In the genomic region with DNA sequence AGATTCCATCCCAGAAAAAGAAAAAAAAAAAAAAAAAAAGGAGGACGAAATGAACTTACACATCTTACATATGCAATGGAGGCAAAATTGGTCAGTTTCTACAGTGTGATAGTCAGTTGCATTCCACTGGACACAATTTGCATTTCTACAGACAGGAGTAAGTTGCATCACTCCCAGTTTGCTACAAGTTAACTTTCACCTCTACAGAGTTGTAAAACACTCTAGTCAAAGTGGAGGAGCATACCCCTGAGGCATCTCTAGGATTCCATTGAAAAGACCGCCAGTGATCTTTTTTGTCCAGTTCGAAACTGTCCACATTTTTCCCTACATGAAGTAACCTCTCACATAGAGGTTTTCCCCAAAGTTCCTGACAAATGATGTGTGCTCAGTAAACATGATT, we compare ENCODE assay signal across 19 cellular contexts.
"Had no signal": no experiment of that assay in that cellular context is flagged by ENCODE, and none has a peak within 500 bp of the region (broad histone marks: within the 10 kb centered on the region; RNA-seq: fewer than 3 reads in every experiment).

No MANE protein-coding gene starts in this region.

- H3K27ac ChIP-seq: colonic mucosa, dorsolateral prefrontal cortex, heart left ventricle, neutrophil, psoas muscle, right lobe of liver, testis, transverse colon had no signal

- H3K4me1 ChIP-seq: colonic mucosa, right lobe of liver had no signal

- DNase-seq: colonic mucosa; dorsolateral prefrontal cortex; effector CD8-positive, alpha-beta T cell; heart left ventricle; hippocampal formation; kidney glomerular epithelial cell; mesendoderm; mucosa of descending colon; naive thymus-derived CD8-positive, alpha-beta T cell; psoas muscle; retina; right lobe of liver; stimulated activated CD4-positive, alpha-beta T cell treated with anti-CD3 and anti-CD28 coated beads, Interleukin-4, amount 100 ng/mL, for 1 hour; stimulated activated CD8-positive, alpha-beta memory T cell treated with anti-CD3 and anti-CD28 coated beads, Interleukin-4, amount 100 ng/mL, for 48 hours; testis; transverse colon had no signal

- H3K4me3 Mint-ChIP-seq: naive thymus-derived CD8-positive, alpha-beta T cell; stimulated activated effector memory CD8-positive, alpha-beta T cell treated with anti-CD3 and anti-CD28 coated beads, Interleukin-12 subunit alpha, Interleukin-12 subunit beta, amount 100 ng/mL, for 72 hours; stimulated activated naive CD8-positive, alpha-beta T cell treated with anti-CD3 and anti-CD28 coated beads, Interleukin-15, Interleukin-2, amounts not matched to agents 100 ng/mL and 50 ng/mL, for 24 hours had no signal

- H3K4me3 ChIP-seq: colonic mucosa, dorsolateral prefrontal cortex, heart left ventricle, mucosa of descending colon, psoas muscle, right lobe of liver, testis, transverse colon had no signal

- H3K36me3 Mint-ChIP-seq: naive thymus-derived CD8-positive, alpha-beta T cell; stimulated activated effector memory CD8-positive, alpha-beta T cell treated with anti-CD3 and anti-CD28 coated beads, Interleukin-12 subunit alpha, Interleukin-12 subunit beta, amount 100 ng/mL, for 72 hours had no signal

- H3K4me1 Mint-ChIP-seq: stimulated activated effector memory CD8-positive, alpha-beta T cell treated with anti-CD3 and anti-CD28 coated beads, Interleukin-12 subunit alpha, Interleukin-12 subunit beta, amount 100 ng/mL, for 72 hours had no signal

- ATAC-seq: heart left ventricle; mucosa of descending colon; naive thymus-derived CD8-positive, alpha-beta T cell; psoas muscle; right lobe of liver; stimulated activated effector memory CD8-positive, alpha-beta T cell treated with anti-CD3 and anti-CD28 coated beads, Interleukin-12 subunit alpha, Interleukin-12 subunit beta, amount 100 ng/mL, for 72 hours had no signal

- H3K36me3 ChIP-seq: colonic mucosa, heart left ventricle, neutrophil, right lobe of liver, transverse colon had no signal

- H3K9me3 ChIP-seq: colonic mucosa, neutrophil, testis had no signal

- H3K9me3 Mint-ChIP-seq: stimulated activated effector memory CD8-positive, alpha-beta T cell treated with anti-CD3 and anti-CD28 coated beads, Interleukin-12 subunit alpha, Interleukin-12 subunit beta, amount 100 ng/mL, for 72 hours; stimulated activated naive CD8-positive, alpha-beta T cell treated with anti-CD3 and anti-CD28 coated beads, Interleukin-15, Interleukin-2, amounts not matched to agents 100 ng/mL and 50 ng/mL, for 24 hours had no signal

- H3K27ac Mint-ChIP-seq: naive thymus-derived CD8-positive, alpha-beta T cell; stimulated activated effector memory CD8-positive, alpha-beta T cell treated with anti-CD3 and anti-CD28 coated beads, Interleukin-12 subunit alpha, Interleukin-12 subunit beta, amount 100 ng/mL, for 72 hours; stimulated activated naive CD8-positive, alpha-beta T cell treated with anti-CD3 and anti-CD28 coated beads, Interleukin-15, Interleukin-2, amounts not matched to agents 100 ng/mL and 50 ng/mL, for 24 hours had no signal

- H3K27me3 ChIP-seq: colonic mucosa, heart left ventricle, neutrophil, right lobe of liver, testis, transverse colon had no signal
